11 cellular contexts compared by ENCODE assay signal in the genomic region with DNA sequence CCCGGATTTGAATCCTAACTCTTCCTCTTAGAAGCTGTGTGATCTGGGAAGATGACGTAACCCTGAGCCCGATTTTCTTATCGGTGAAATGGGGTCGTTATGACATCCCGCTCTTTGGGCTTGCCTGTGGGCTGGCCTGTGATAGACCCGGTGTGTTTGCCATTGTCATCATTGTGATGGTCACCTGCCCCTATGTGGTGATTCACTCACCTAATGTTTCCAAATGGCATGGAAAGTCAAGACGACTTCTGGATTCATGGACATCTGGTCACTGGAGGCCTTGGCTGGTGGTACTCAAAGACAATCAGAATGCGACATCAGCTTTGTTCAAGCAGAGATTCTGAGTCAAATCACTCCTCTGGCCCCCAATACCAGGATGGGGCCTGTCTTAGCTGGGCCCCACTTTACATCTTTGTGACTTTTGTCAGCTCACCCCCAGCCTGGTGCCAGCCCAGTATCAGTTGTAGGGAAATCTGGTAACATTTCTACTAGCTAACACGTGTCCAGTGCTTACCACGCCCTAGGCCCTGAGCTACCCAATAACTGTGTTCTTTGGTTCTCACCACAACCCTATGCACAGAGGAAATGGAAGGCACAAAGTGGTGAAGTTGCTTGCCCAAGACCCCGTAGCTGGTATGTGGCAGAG. TPM values are rescaled to one million over a fixed set of nuclear protein-coding genes. Genes with fewer than 3 reads are reported as not detected.
DNase-seq lines count a peak whose midpoint lies in the region; TF ChIP-seq lines count a peak whose summit lies in the region.
"Had no signal": no experiment of that assay in that cellular context is flagged by ENCODE, and none has a peak within 500 bp of the region (broad histone marks: within the 10 kb centered on the region; RNA-seq: fewer than 3 reads in every experiment).

No MANE protein-coding gene starts in this region.

- peaks cover 33 to 44% of the 10 kb centered on the region in 2 donors for H3K36me3 ChIP-seq in stomach smooth muscle (ENCODE audit: control insufficient read depth in 2 of 2, insufficient read depth in 2 of 2, low read length in 2 of 2)
- H3K36me3 ChIP-seq in thyroid gland = peaks cover 34 to 39% of the 10 kb centered on the region in 2 donors

- TF ChIP-seq POLR2A in thyroid gland (IDR thresholded peaks at IDR 0.05) = no peak

- H3K27ac ChIP-seq in stomach smooth muscle (ENCODE audit: low read length) (peak overlapping the region; percentile 46), thyroid gland (no peak overlapping the region)

- 94 to 95% methylated on average over 12 of the region's 12 CpGs for WGBS in thyroid gland, 2 donors

- H3K9me3 ChIP-seq in stomach smooth muscle (ENCODE audit: control insufficient read depth in 2 of 2, low read length in 2 of 2) = no peaks in the 10 kb centered on the region
- no peaks in the 10 kb centered on the region for H3K9me3 ChIP-seq in thyroid gland

- TF ChIP-seq CTCF in thyroid gland (IDR thresholded peaks at IDR 0.05) = no peak

- peak; percentile 42 for DNase-seq in activated CD8-positive, alpha-beta memory T cell treated with anti-CD3 and anti-CD28 coated beads for 24 hours
- DNase-seq in activated CD8-positive, alpha-beta memory T cell treated with anti-CD3 and anti-CD28 coated beads, Interleukin-2, amount 50 U/mL, for 4 hours = no peak
- peak; percentile 48 for DNase-seq in activated CD8-positive, alpha-beta memory T cell treated with anti-CD3 and anti-CD28 coated beads, Interleukin-2, amount 50 U/mL, for 48 hours
- peak; percentile 65 for DNase-seq in mesenteric fat pad (ENCODE audit: low spot score)
- no peak for DNase-seq in thyroid gland
- DNase-seq in activated CD4-positive, alpha-beta T cell treated with anti-CD3 and anti-CD28 coated beads for 1 hour = no peak
- DNase-seq in mucosa of gallbladder (ENCODE audit: low spot score) = no peak
- DNase-seq: dermis blood vessel endothelial cell, NCI-H1436 treated with DMSO at 0.1 percent for 48 hours, NCI-H524 had no signal

- intact Hi-C loops in thyroid gland (cut with DNase I) = loop anchor here (10.0 kb wide), 1 partner anchor 47 kb away; the partner anchor contains the start of genes LSM3 and XPC

- H3K4me3 ChIP-seq in stomach smooth muscle (ENCODE audit: low read length in 2 of 2) = peak overlapping the region in 1 of 2 donors; percentile 98
- no peak overlapping the region for H3K4me3 ChIP-seq in thyroid gland (replicated peaks in 1 of 3)

- no peak overlapping the region for H3K9ac ChIP-seq in stomach smooth muscle (ENCODE audit: low read length in 2 of 2)

- H3K4me1 ChIP-seq in stomach smooth muscle (ENCODE audit: control insufficient read depth, insufficient read depth, low read length) (peaks cover 35% of the 10 kb centered on the region), thyroid gland (peaks cover 26 to 27% of the 10 kb centered on the region in 2 donors)

- H3K27me3 ChIP-seq in stomach smooth muscle (ENCODE audit: control insufficient read depth in 1 of 2, insufficient read depth in 2 of 2, low read length in 2 of 2) (no peaks in the 10 kb centered on the region), thyroid gland (no peaks in the 10 kb centered on the region)

RNA-seq across cellular contexts. Expression of gene TMEM43, which starts 2.8 kb away (rescaled TPM):
- total RNA-seq in mesenteric fat pad (99.3 TPM), thyroid gland (100 to 1,000 TPM in 1 of 4 donors, 10 to 100 TPM in 3; 69.6 to 109 (median 90.3) TPM), mucosa of gallbladder (51.2 TPM)

RNA-seq across cellular contexts. Expression of gene CHCHD4, which starts 3.0 kb away (rescaled TPM):
- total RNA-seq in mesenteric fat pad (18.1 TPM), thyroid gland (10 to 100 TPM; 15.1 to 20.2 (median 16.0) TPM), mucosa of gallbladder (13.2 TPM)

RNA-seq across cellular contexts. Expression of gene XPC, which starts 50.8 kb away (rescaled TPM):
- total RNA-seq in mesenteric fat pad = 24.8 TPM
- total RNA-seq in thyroid gland = 10 to 100 TPM; 53.4 to 69.3 (median 60.8) TPM
- 33.3 TPM for total RNA-seq in mucosa of gallbladder

RNA-seq across cellular contexts. Expression of gene LSM3, which starts 51.0 kb away (rescaled TPM):
- total RNA-seq in mesenteric fat pad = 10.0 TPM
- 10 to 100 TPM in 3 of 4 donors, 1 to 10 TPM in 1; 9.9 to 15.6 (median 15.3) TPM for total RNA-seq in thyroid gland
- total RNA-seq in mucosa of gallbladder = 11.3 TPM

Comparison
In these comparisons a context has a peak if more than half of its experiments do, and no peak if none do; other contexts are left out.
1. DNase-seq: peak in activated CD8-positive, alpha-beta memory T cell treated with anti-CD3 and anti-CD28 coated beads for 24 hours (single experiment), activated CD8-positive, alpha-beta memory T cell treated with anti-CD3 and anti-CD28 coated beads, Interleukin-2, amount 50 U/mL, for 48 hours (single experiment) and mesenteric fat pad (single experiment); none in activated CD8-positive, alpha-beta memory T cell treated with anti-CD3 and anti-CD28 coated beads, Interleukin-2, amount 50 U/mL, for 4 hours (single experiment), thyroid gland (0 of 2), activated CD4-positive, alpha-beta T cell treated with anti-CD3 and anti-CD28 coated beads for 1 hour (single experiment) and mucosa of gallbladder (single experiment).